Comparison of ENCODE assay signal across 10 cellular contexts in the genomic region with DNA sequence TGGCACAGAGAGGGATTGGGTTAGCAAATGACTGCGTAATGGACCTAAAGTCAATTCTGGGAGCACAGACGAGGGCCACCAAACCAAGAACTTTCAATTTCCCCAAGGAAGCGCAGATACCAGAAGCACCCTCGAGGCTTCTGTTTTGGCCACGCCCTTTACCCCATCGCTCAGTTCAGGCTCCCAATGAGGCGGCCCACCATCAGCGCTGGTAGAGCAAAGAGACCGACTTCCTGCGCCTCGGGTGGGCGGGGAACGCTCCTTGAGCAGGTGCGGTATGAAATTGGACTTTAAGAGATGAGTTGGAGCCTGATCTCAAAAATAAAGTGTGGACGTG. TPM values are rescaled to one million over a fixed set of nuclear protein-coding genes. Genes with fewer than 3 reads are reported as not detected.
DNase-seq lines count a peak whose midpoint lies in the region; ATAC-seq and TF ChIP-seq lines count a peak whose summit lies in the region.
"Had no signal": no experiment of that assay in that cellular context is flagged by ENCODE, and none has a peak within 500 bp of the region (broad histone marks: within the 10 kb centered on the region; RNA-seq: fewer than 3 reads in every experiment).

No MANE protein-coding gene starts in this region.

- H3K4me1 Mint-ChIP-seq in mesothelial cell of epicardium (peaks cover 24% of the 10 kb centered on the region), type B pancreatic cell (ENCODE audit: unreplicated experiment) (peaks cover 21% of the 10 kb centered on the region)

- no peak for ATAC-seq in heart left ventricle
- ATAC-seq in Right ventricle myocardium inferior = no peak
- no peak for ATAC-seq in HG03108 (IDR thresholded peaks at IDR 0.05; ENCODE audit: unreplicated experiment)

- no peaks in the 10 kb centered on the region for H3K9me3 Mint-ChIP-seq in mesothelial cell of epicardium
- no peaks in the 10 kb centered on the region for H3K9me3 Mint-ChIP-seq in type B pancreatic cell

- WGBS in heart left ventricle, 4 donors = 18 to 25% (median 22%) methylated on average over 15 of the region's 15 CpGs

- H3K36me3 Mint-ChIP-seq in mesothelial cell of epicardium (no peaks in the 10 kb centered on the region), type B pancreatic cell (peaks cover 8% of the 10 kb centered on the region)

- H3K27ac Mint-ChIP-seq in mesothelial cell of epicardium (no peak overlapping the region), type B pancreatic cell (no peak overlapping the region)

- TF ChIP-seq CTCF in heart left ventricle (IDR thresholded peaks at IDR 0.05) = no peak
- TF ChIP-seq CTCF in mesothelial cell of epicardium (IDR thresholded peaks at IDR 0.05; ENCODE audit: unreplicated experiment) = no peak
- TF ChIP-seq CTCF in type B pancreatic cell (conservative IDR thresholded peaks at IDR 0.05) = no peak

- intact Hi-C loops in heart left ventricle (cut with DNase I) (loop anchor here (2.0 to 10.0 kb wide), 8 partner anchors 42 to 142 kb away; no protein-coding TSS in a partner anchor), Right ventricle myocardium inferior (cut with DNase I) (loop anchor here (5.0 kb wide), 1 partner anchor 42 kb away; no protein-coding TSS in a partner anchor)

- TF ChIP-seq POLR2A in heart left ventricle (IDR thresholded peaks at IDR 0.05) = no peak

- H3K4me3 ChIP-seq in heart left ventricle = peak overlapping the region; percentile 52 to 72 (median 58)

- H3K27me3 ChIP-seq in heart left ventricle = peaks cover 0 to 45% (median 0%) of the 10 kb centered on the region in 9 donors

- H3K4me1 ChIP-seq in heart left ventricle = peaks cover 0 to 31% (median 8%) of the 10 kb centered on the region in 12 donors

- no peaks in the 10 kb centered on the region for H3K9me3 ChIP-seq in heart left ventricle

- H3K36me3 ChIP-seq in heart left ventricle = no peaks in the 10 kb centered on the region

- H3K4me3 Mint-ChIP-seq in mesothelial cell of epicardium (peak overlapping the region; percentile 72), type B pancreatic cell (peak overlapping the region; percentile 90)

- peak overlapping the region in 7 of 12 donors; percentile 30 to 81 (median 61) for H3K27ac ChIP-seq in heart left ventricle

- DNase-seq in heart left ventricle (peak in 1 of 5 donors; percentile 27), Right ventricle myocardium inferior (ENCODE audit: missing footprints) (no peak), astrocyte of the hippocampus (ENCODE audit: low read depth, low spot score) (peak; percentile 8), mesothelial cell of epicardium (ENCODE audit: low spot score in 2 of 2, unreplicated experiment in 2 of 2) (no peak), type B pancreatic cell (ENCODE audit: extremely low spot score, unreplicated experiment) (no peak), COLO829 (ENCODE audit: low spot score) (no peak), NCI-H2107 treated with DMSO at 0.1 percent for 48 hours (lab: John Stamatoyannopoulos, UW; ENCODE audit: unreplicated experiment) (no peak)
- DNase-seq: effector memory CD4-positive, alpha-beta T cell had no signal

- H3K27me3 Mint-ChIP-seq in mesothelial cell of epicardium (ENCODE audit: low read depth) = peaks cover 30% of the 10 kb centered on the region
- H3K27me3 Mint-ChIP-seq in type B pancreatic cell = peaks cover 57% of the 10 kb centered on the region

RNA-seq across cellular contexts. Expression of a gene that starts 0.6 kb away (rescaled TPM):
- total RNA-seq in heart left ventricle = 10 to 100 TPM in 1 of 9 donors, 1 to 10 TPM in 8; 3.7 to 11.1 (median 4.8) TPM
- 1 to 10 TPM; 3.3 to 5.7 TPM for polyA plus RNA-seq in heart left ventricle
- 7.1 TPM for total RNA-seq in Right ventricle myocardium inferior
- total RNA-seq in mesothelial cell of epicardium = 12.9 to 15.4 TPM (median 13.1 TPM) in 3 replicates
- total RNA-seq in type B pancreatic cell (ENCODE audit: low replicate concordance) = 4.7 and 23.8 TPM in 2 replicates
- total RNA-seq: T-helper 2 cell treated with Interferon-gamma antibody and Interleukin-4, amounts not matched to agents 100 ng/mL and 5 ng/mL, for 36 hours had no signal
